13 cellular contexts compared by ENCODE assay signal in genomic region chr10:78981257-78981969, GRCh38.
DNase-seq lines count a peak whose midpoint lies in the region; ATAC-seq, FAIRE-seq and TF ChIP-seq lines count a peak whose summit lies in the region.
"Had no signal": no experiment of that assay in that cellular context is flagged by ENCODE, and none has a peak within 500 bp of the region (broad histone marks: within the 10 kb centered on the region; RNA-seq: fewer than 3 reads in every experiment).

No MANE protein-coding gene starts in this region.

- no peaks in the 10 kb centered on the region for H3K79me2 ChIP-seq in H1 (ENCODE audit: control insufficient read depth in 1 of 2, insufficient read depth in 2 of 2, low read length in 2 of 2)

- peak overlapping the region; percentile 84; the same call in 1 of the 2 replicates for H2BK12ac ChIP-seq in H1 (ENCODE audit: low read depth, low read length)

- no peak overlapping the region for H2BK120ac ChIP-seq in H1 (replicated peaks; ENCODE audit: low read depth, low read length)

- H3K18ac ChIP-seq in H1 (ENCODE audit: extremely low read depth, low read length), result no peak overlapping the region; the same call in 1 of the 2 replicates

- no peak overlapping the region for H4K5ac ChIP-seq in H1 (ENCODE audit: insufficient read length, low read depth, low read length)

- 83% methylated on average over 6 of the region's 6 CpGs; no CpG with 5 or more reads in 1 of the 2 experiments for WGBS in H1 (ENCODE audit: extremely low coverage in 1 of 2, insufficient coverage in 1 of 2, insufficient read length in 1 of 2, insufficient replicate concordance in 2 of 2, low coverage in 1 of 2, low lambda C conversion rate in 2 of 2, missing lambda C conversion rate in 1 of 2), 2 experiments

- DNase-seq in SKM-1 treated with dmso at 0.1 percent for 144 hours (lab: John Stamatoyannopoulos, UW; ENCODE audit: unreplicated experiment) (peak; percentile 36), SKM-1 (lab: John Stamatoyannopoulos, UW; ENCODE audit: unreplicated experiment) (no peak), H1 (ENCODE audit: low read depth in 1 of 2, low spot score in 2 of 2) (no peak), iPS-NIHi7 (ENCODE audit: extremely low spot score) (no peak), Peyer's patch (no peak), GOT3 (lab: John Stamatoyannopoulos, UW) (no peak)
- DNase-seq: NCI-H1930 had no signal

- H3K4me3 ChIP-seq in H1 (ENCODE audit: extremely low read depth in 1 of 4, insufficient read depth in 2 of 4, low read depth in 3 of 4, low read length in 4 of 4), result no peak overlapping the region
- no peak overlapping the region for H3K4me3 ChIP-seq in Peyer's patch
- H3K4me3 ChIP-seq: A549, psoas muscle, SJSA1 had no signal

- no peaks in the 10 kb centered on the region for H3K9me3 ChIP-seq in H1 (ENCODE audit: insufficient read depth in 2 of 2, low read depth in 1 of 2, low read length in 1 of 2)
- H3K9me3 ChIP-seq in Peyer's patch, result no peaks in the 10 kb centered on the region
- H3K9me3 ChIP-seq: A549, psoas muscle, SJSA1 had no signal

- peaks cover 0 to 25% (median 6%) of the 10 kb centered on the region in 4 experiments; a peak in 6 of 7 replicates for H3K4me1 ChIP-seq in H1 (replicated peaks in 1 of 4; ENCODE audit: control insufficient read depth in 3 of 4, insufficient read depth in 4 of 4, low read length in 3 of 4)
- no peaks in the 10 kb centered on the region for H3K4me1 ChIP-seq in Peyer's patch

- H3K4ac ChIP-seq in H1 (replicated peaks; ENCODE audit: insufficient read length, low read depth, low read length), result no peak overlapping the region

- H3K23ac ChIP-seq in H1 (ENCODE audit: insufficient read length), result no peak overlapping the region

- H3K36me3 ChIP-seq in H1 (ENCODE audit: control insufficient read depth in 2 of 4, insufficient read depth in 4 of 4, low read length in 3 of 4) (no peaks in the 10 kb centered on the region), Peyer's patch (no peaks in the 10 kb centered on the region)
- H3K36me3 ChIP-seq: SJSA1 had no signal

- no peak overlapping the region; a peak in 1 of 4 replicates for H3K4me2 ChIP-seq in H1 (ENCODE audit: insufficient read depth in 1 of 2, low read depth in 2 of 2, low read length in 2 of 2)
- H3K4me2 ChIP-seq: A549 had no signal

- H2AK5ac ChIP-seq in H1 (ENCODE audit: low read depth, low read length), result peak overlapping the region; percentile 82; the same call in 1 of the 2 replicates

- no peak overlapping the region for H3K27ac ChIP-seq in H1 (ENCODE audit: low read depth, low read length)
- H3K27ac ChIP-seq in Peyer's patch, result no peak overlapping the region
- H3K27ac ChIP-seq: psoas muscle, SJSA1 had no signal

- no peaks in the 10 kb centered on the region for H4K20me1 ChIP-seq in H1 (replicated peaks in 1 of 2; ENCODE audit: control insufficient read depth in 1 of 2, insufficient read depth in 2 of 2, low read length in 2 of 2)

- H2BK20ac ChIP-seq in H1 (ENCODE audit: low read length), result 0 out of 2 replicates have a peak overlapping the region, but pooled peaks have one; percentile 52

- no peak for TF ChIP-seq CTCF in H1 (IDR thresholded peaks at IDR 0.05; ENCODE audit: control extremely low read depth in 1 of 3, insufficient read depth in 1 of 3, low read depth in 1 of 3, low read length in 3 of 3)
- TF ChIP-seq CTCF in Peyer's patch (IDR thresholded peaks at IDR 0.05), result no peak

- POLR2A ChIA-PET in H1 (lab: Charles Lee; ENCODE audit: partially characterized antibody), result no interaction called here

- H3K56ac ChIP-seq in H1 (replicated peaks; ENCODE audit: insufficient read length, low read depth, low read length), result no peak overlapping the region

- no peak overlapping the region for H3K9ac ChIP-seq in H1 (replicated peaks in 1 of 4; ENCODE audit: extremely low read depth in 1 of 4, low read depth in 3 of 4, low read length in 3 of 4)

- H3K79me1 ChIP-seq in H1 (ENCODE audit: low read depth, low read length), result no peaks in the 10 kb centered on the region

- no peak overlapping the region; the same call in 1 of the 2 replicates for H4K8ac ChIP-seq in H1 (ENCODE audit: extremely low read depth, insufficient read depth, low read length)

- no peak overlapping the region for H2AFZ ChIP-seq in H1 (ENCODE audit: low read length)

- no peak overlapping the region for H3K14ac ChIP-seq in H1 (ENCODE audit: insufficient read length)

- no peak overlapping the region for H4K91ac ChIP-seq in H1 (replicated peaks; ENCODE audit: insufficient read length, low read length)

- H3K27me3 ChIP-seq in H1 (replicated peaks in 1 of 4; ENCODE audit: control insufficient read depth in 3 of 4, extremely low read depth in 1 of 4, insufficient read depth in 3 of 4, low read length in 3 of 4), result no peaks in the 10 kb centered on the region; a peak in 2 of 7 replicates
- H3K27me3 ChIP-seq in Peyer's patch, result no peaks in the 10 kb centered on the region
- H3K27me3 ChIP-seq: SJSA1 had no signal

- peak overlapping the region; percentile 77 for H2BK15ac ChIP-seq in H1 (ENCODE audit: low read length)

- ATAC-seq in GM19463 (IDR thresholded peaks at IDR 0.05; ENCODE audit: unreplicated experiment) (peak; percentile 92), HG03432 (IDR thresholded peaks at IDR 0.05; ENCODE audit: unreplicated experiment) (peak; percentile 85)

- TF ChIP-seq POLR2A in H1 (IDR thresholded peaks at IDR 0.05; ENCODE audit: control extremely low read depth in 1 of 2, low read depth in 2 of 2, low read length in 2 of 2) (no peak), Peyer's patch (IDR thresholded peaks at IDR 0.05) (no peak)

- no peak for TF ChIP-seq RAD21 in H1 (IDR thresholded peaks at IDR 0.05 in 1 of 2, conservative IDR thresholded peaks at IDR 0.05 in 1 of 2; ENCODE audit: low read depth in 2 of 2, low read length in 2 of 2)

- FAIRE-seq in H1 (lab: Jason Lieb, UNC), result no peak
- FAIRE-seq: A549, endometrium had no signal

- H3K23me2 ChIP-seq in H1 (ENCODE audit: low read depth, low read length), result no peaks in the 10 kb centered on the region

- CTCF ChIA-PET in H1 (lab: Charles Lee; ENCODE audit: partially characterized antibody), result interaction anchor here (0.8 to 2.3 kb wide), 6 partner anchors 49 to 220 kb away, joined by 3 to 10 read pairs (median 3); no protein-coding TSS in a partner anchor

- H2BK5ac ChIP-seq in H1 (ENCODE audit: low read depth, low read length), result peak overlapping the region; percentile 0; the same call in 1 of the 2 replicates

- no peak for TF ChIP-seq EP300 in H1 (IDR thresholded peaks at IDR 0.05; ENCODE audit: borderline replicate concordance in 1 of 2, low read depth in 2 of 2, low read length in 2 of 2)

TF ChIP-seq in H1, 55 proteins besides CTCF, POLR2A, EP300 and RAD21:
- no peak for TF ChIP-seq BCL11A (IDR thresholded peaks at IDR 0.05; ENCODE audit: low read depth in 2 of 2, low read length in 2 of 2)
- no peak for TF ChIP-seq KDM5A (IDR thresholded peaks at IDR 0.05; ENCODE audit: low read length)
- TF ChIP-seq KDM1A (IDR thresholded peaks at IDR 0.05; ENCODE audit: borderline replicate concordance, low read length), result peak; percentile 56; the same call in 1 of the 2 replicates
- TF ChIP-seq SRF (IDR thresholded peaks at IDR 0.05; ENCODE audit: low read depth, low read length), result no peak
- TF ChIP-seq POU5F1 (IDR thresholded peaks at IDR 0.05; ENCODE audit: low read depth, low read length), result no peak
- TF ChIP-seq PHF8 (conservative IDR thresholded peaks at IDR 0.05; ENCODE audit: low read depth, low read length), result no peak
